In the genomic region with DNA sequence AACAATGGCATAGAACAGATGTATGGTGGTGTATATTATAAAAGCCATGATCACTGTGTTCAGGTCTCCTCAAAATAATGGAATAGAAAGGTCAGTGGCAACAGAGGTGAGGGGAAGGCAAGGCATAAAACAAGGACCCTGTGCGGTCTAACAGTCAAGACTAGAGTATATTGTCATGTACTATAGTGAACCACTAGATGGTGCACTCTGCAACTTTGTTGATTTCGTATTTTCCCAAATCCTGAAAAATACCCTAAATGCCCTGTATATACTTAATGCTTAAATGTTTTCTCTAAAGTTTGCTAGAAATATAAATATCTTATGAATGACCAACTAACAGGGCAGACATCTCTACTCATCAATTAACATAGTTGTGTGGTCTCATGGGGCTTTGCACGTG, we compare ENCODE assay signal across 13 cellular contexts.
DNase-seq lines count a peak whose midpoint lies in the region; ATAC-seq and TF ChIP-seq lines count a peak whose summit lies in the region.
"Had no signal": no experiment of that assay in that cellular context is flagged by ENCODE, and none has a peak within 500 bp of the region (broad histone marks: within the 10 kb centered on the region; RNA-seq: fewer than 3 reads in every experiment).

No MANE protein-coding gene starts in this region.

- POLR2A ChIA-PET in WTC11 (lab: Charles Lee), result no interaction called here
- POLR2A ChIA-PET in activated CD4-positive, alpha-beta memory T cell treated with anti-CD3 and anti-CD28 coated beads for 36 hours (lab: Charles Lee), result no interaction called here

- no peaks in the 10 kb centered on the region for H3K9me3 Mint-ChIP-seq in WTC11
- H3K9me3 Mint-ChIP-seq in activated CD4-positive, alpha-beta memory T cell treated with anti-CD3 and anti-CD28 coated beads for 36 hours, result no peaks in the 10 kb centered on the region
- H3K9me3 Mint-ChIP-seq: activated T-helper 2 cell treated with anti-CD3 and anti-CD28 coated beads, Interferon-gamma antibody, Interleukin-2, Interleukin-4, amounts not matched to agents 10 μg/mL and 5 μg/mL and 100 μg/mL, durations not matched to agents 14 hours and 24 hours and 36 hours had no signal

- H3K27ac Mint-ChIP-seq in WTC11, result no peak overlapping the region
- no peak overlapping the region for H3K27ac Mint-ChIP-seq in activated CD4-positive, alpha-beta memory T cell treated with anti-CD3 and anti-CD28 coated beads for 36 hours
- H3K27ac Mint-ChIP-seq: activated T-helper 2 cell treated with anti-CD3 and anti-CD28 coated beads, Interferon-gamma antibody, Interleukin-2, Interleukin-4, amounts not matched to agents 10 μg/mL and 5 μg/mL and 100 μg/mL, durations not matched to agents 14 hours and 24 hours and 36 hours had no signal

- CTCF ChIA-PET in WTC11 (lab: Charles Lee), result no interaction called here
- CTCF ChIA-PET in activated CD4-positive, alpha-beta memory T cell treated with anti-CD3 and anti-CD28 coated beads for 36 hours (lab: Charles Lee), result no interaction called here

- intact Hi-C loops in activated CD4-positive, alpha-beta memory T cell treated with anti-CD3 and anti-CD28 coated beads for 36 hours (cut with micrococcal nuclease), result no loop called here

- no peaks in the 10 kb centered on the region for H3K36me3 Mint-ChIP-seq in WTC11
- no peaks in the 10 kb centered on the region for H3K36me3 Mint-ChIP-seq in activated CD4-positive, alpha-beta memory T cell treated with anti-CD3 and anti-CD28 coated beads for 36 hours

- DNase-seq in Ammon's horn (ENCODE audit: low spot score) (peak; percentile 5), WTC11 (ENCODE audit: low spot score) (no peak), left kidney (ENCODE audit: low read depth, low spot score) (peak; percentile 4), nucleus accumbens (lab: John Stamatoyannopoulos, UW) (no peak)
- DNase-seq in activated CD4-positive, alpha-beta T cell treated with anti-CD3 and anti-CD28 coated beads for 4 hours, result no peak
- DNase-seq in activated CD4-positive, alpha-beta memory T cell treated with anti-CD3 and anti-CD28 coated beads for 36 hours, result no peak
- DNase-seq: midbrain; NCI-H1436 treated with DMSO at 0.1 percent for 48 hours; stimulated activated CD4-positive, alpha-beta T cell treated with anti-CD3 and anti-CD28 coated beads, Interleukin-1b, Interleukin-23, amount 100 ng/mL, for 48 hours; transverse colon had no signal

- no peak overlapping the region for H3K4me3 Mint-ChIP-seq in WTC11
- H3K4me3 Mint-ChIP-seq in activated CD4-positive, alpha-beta memory T cell treated with anti-CD3 and anti-CD28 coated beads for 36 hours, result no peak overlapping the region

- ATAC-seq in HG02885 (IDR thresholded peaks at IDR 0.05; ENCODE audit: poor library complexity, unreplicated experiment), result peak; percentile 64
- ATAC-seq in WTC11, result peak; percentile 53
- no peak for ATAC-seq in HG03565 (IDR thresholded peaks at IDR 0.05; ENCODE audit: unreplicated experiment)

- peak; percentile 44 for TF ChIP-seq CTCF in WTC11 (IDR thresholded peaks at IDR 0.05)

- peaks cover 18% of the 10 kb centered on the region for H3K4me1 Mint-ChIP-seq in WTC11
- no peaks in the 10 kb centered on the region for H3K4me1 Mint-ChIP-seq in activated CD4-positive, alpha-beta memory T cell treated with anti-CD3 and anti-CD28 coated beads for 36 hours (ENCODE audit: low read depth)

- no peaks in the 10 kb centered on the region for H3K27me3 Mint-ChIP-seq in WTC11 (ENCODE audit: low read depth)
- H3K27me3 Mint-ChIP-seq in activated CD4-positive, alpha-beta memory T cell treated with anti-CD3 and anti-CD28 coated beads for 36 hours, result no peaks in the 10 kb centered on the region

TF ChIP-seq in WTC11, 78 proteins besides CTCF, POLR2A, EP300 and RAD21:
- TF ChIP-seq FOXK1 (CRISPR knock-in tag; IDR thresholded peaks at IDR 0.05), result no peak

Comparison
In these comparisons a context has a peak if more than half of its experiments do, and no peak if none do; other contexts are left out.
1. DNase-seq: peak in Ammon's horn (single experiment) and left kidney (single experiment); none in WTC11 (single experiment), activated CD4-positive, alpha-beta T cell treated with anti-CD3 and anti-CD28 coated beads for 4 hours (0 of 2), activated CD4-positive, alpha-beta memory T cell treated with anti-CD3 and anti-CD28 coated beads for 36 hours (single experiment) and nucleus accumbens (0 of 56).